20 cellular contexts compared by ENCODE assay signal in the genomic region with DNA sequence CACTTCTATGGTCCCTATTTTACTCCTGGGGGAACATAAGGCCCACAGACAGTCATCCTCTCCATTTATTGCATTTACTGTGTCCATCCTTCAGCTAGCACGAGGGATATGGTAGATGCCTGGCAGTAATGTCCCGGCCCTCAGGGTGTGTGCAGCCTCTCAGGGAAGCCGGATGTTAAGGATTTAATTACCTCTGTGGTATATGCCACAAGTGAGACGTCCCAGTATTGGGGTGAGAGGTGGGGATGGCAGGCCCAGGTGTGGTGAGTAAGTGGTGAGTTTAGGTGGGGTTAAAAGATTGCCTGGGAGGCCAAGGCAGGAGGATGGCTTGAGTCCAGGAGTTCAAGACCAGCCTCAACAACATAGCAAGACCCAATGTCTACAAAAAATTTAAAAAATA.
DNase-seq lines count a peak whose midpoint lies in the region; ATAC-seq and TF ChIP-seq lines count a peak whose summit lies in the region.
"Had no signal": no experiment of that assay in that cellular context is flagged by ENCODE, and none has a peak within 500 bp of the region (broad histone marks: within the 10 kb centered on the region; RNA-seq: fewer than 3 reads in every experiment).

No MANE protein-coding gene starts in this region.

- DNase-seq in Right ventricle myocardium superior (peak; percentile 4), left ventricle myocardium superior (no peak), mammary epithelial cell (peak; percentile 82), HAP-1 (ENCODE audit: low spot score in 2 of 2) (no peak), NCI-H446 (lab: John Stamatoyannopoulos, UW) (no peak), NCI-H526 treated with DMSO at 0.1 percent for 48 hours (lab: John Stamatoyannopoulos, UW) (no peak), NCI-H1930 (lab: John Stamatoyannopoulos, UW) (no peak)
- DNase-seq: GDM1; Kasumi-1; NCI-H1092; NCI-H1436 treated with DMSO at 0.1 percent for 48 hours; NCI-H2029; NCI-H2227 treated with DMSO at 0.1 percent for 48 hours; NCI-H510A treated with DMSO at 0.1 percent for 48 hours; NCI-H774; NK-92 treated with Interleukin-12 subunit alpha and Interleukin-12 subunit beta, amount 100 ng/mL, for 24 hours; SHP77 treated with DMSO at 0.1 percent for 48 hours had no signal

- no peaks in the 10 kb centered on the region for H4K20me1 ChIP-seq in mammary epithelial cell (ENCODE audit: insufficient read depth, low read length)

- H3K4me3 ChIP-seq in mammary epithelial cell (replicated peaks in 1 of 3; ENCODE audit: insufficient read depth in 1 of 3, low read depth in 2 of 3, low read length in 3 of 3) (no peak overlapping the region), HAP-1 (no peak overlapping the region)
- H3K4me3 ChIP-seq: SK-N-MC had no signal

- peaks cover 61% of the 10 kb centered on the region for H3K4me1 ChIP-seq in mammary epithelial cell (ENCODE audit: insufficient read depth, low read length)
- no peaks in the 10 kb centered on the region for H3K4me1 ChIP-seq in HAP-1

- CTCF ChIA-PET in mammary epithelial cell (lab: Charles Lee; ENCODE audit: low non-redundant PET) = interaction anchor here (0.5 kb wide), 1 partner anchor 149 kb away, joined by 3 read pairs; no protein-coding TSS in a partner anchor

- no peaks in the 10 kb centered on the region for H3K27me3 ChIP-seq in mammary epithelial cell (ENCODE audit: insufficient read depth, low read length)
- H3K27me3 ChIP-seq in layer of hippocampus (ENCODE audit: control insufficient read depth, insufficient read depth, low read length) = no peaks in the 10 kb centered on the region
- H3K27me3 ChIP-seq in HAP-1 (ENCODE audit: low read depth) = no peaks in the 10 kb centered on the region

- in situ Hi-C loops in mammary epithelial cell (cut with MboI; ENCODE audit: low sequenced_read_pairs in 2 of 2) = loop anchor here (5.0 to 10.0 kb wide), 3 partner anchors 144 to 274 kb away; a partner anchor contains a TSS
- in situ Hi-C loops in HAP-1 (cut with MboI; ENCODE audit: low sequenced_read_pairs) = loop anchor here (5.0 to 25.0 kb wide), 2 partner anchors 172 to 502 kb away; no protein-coding TSS in a partner anchor

- peaks cover 7% of the 10 kb centered on the region for H3K36me3 ChIP-seq in mammary epithelial cell (ENCODE audit: insufficient read depth, low read length)
- no peaks in the 10 kb centered on the region for H3K36me3 ChIP-seq in HAP-1 (replicated peaks)

- H3K79me2 ChIP-seq in mammary epithelial cell (ENCODE audit: insufficient read depth, low read length) = peaks cover 56% of the 10 kb centered on the region

- no peak overlapping the region for H3K9ac ChIP-seq in mammary epithelial cell (ENCODE audit: insufficient read depth, low read length)

- BruUV-seq in mammary epithelial cell (replicated peaks; lab: Mats Ljungman, UMichigan) = no TSS peak

- no peaks in the 10 kb centered on the region for H3K9me3 ChIP-seq in mammary epithelial cell (replicated peaks; ENCODE audit: insufficient read depth, low read length)
- H3K9me3 ChIP-seq in HAP-1 = no peaks in the 10 kb centered on the region

- intact Hi-C loops in Right ventricle myocardium superior (cut with DNase I) = no loop called here
- intact Hi-C loops in left ventricle myocardium superior (cut with micrococcal nuclease) = no loop called here
- intact Hi-C loops in mammary epithelial cell (cut with micrococcal nuclease) = loop anchor here (10.0 kb wide), 1 partner anchor 264 kb away; no protein-coding TSS in a partner anchor

- dilution Hi-C loops in mammary epithelial cell (cut with HindIII; ENCODE audit: low sequenced_read_pairs) = no loop called here

- H2AFZ ChIP-seq in mammary epithelial cell (ENCODE audit: low read depth, low read length) = no peak overlapping the region

- 31% methylated on average over 4 of the region's 4 CpGs for WGBS in mammary epithelial cell (ENCODE audit: low coverage, missing lambda C conversion rate)

- H3K4me2 ChIP-seq in mammary epithelial cell (ENCODE audit: insufficient read depth, low read depth, low read length) = no peak overlapping the region

- H3K27ac ChIP-seq in mammary epithelial cell (ENCODE audit: insufficient read depth, low read depth, low read length) = peak overlapping the region; percentile 76
- H3K27ac ChIP-seq in layer of hippocampus (ENCODE audit: low read depth, low read length) = peak overlapping the region; percentile 50
- H3K27ac ChIP-seq: C4-2B, SK-N-MC had no signal

- TF ChIP-seq CTCF in mammary epithelial cell (conservative IDR thresholded peaks at IDR 0.05 in 1 of 2, IDR thresholded peaks at IDR 0.05 in 1 of 2; ENCODE audit: extremely low read depth in 1 of 2, insufficient read depth in 1 of 2, low read depth in 1 of 2, low read length in 2 of 2) = no peak

- ATAC-seq in Right ventricle myocardium superior (ENCODE audit: poor library complexity) (no peak), left ventricle myocardium superior (no peak)

Comparison
In these comparisons a context has a peak if more than half of its experiments do, and no peak if none do; other contexts are left out.
1. DNase-seq: peak in Right ventricle myocardium superior (single experiment) and mammary epithelial cell (single experiment); none in left ventricle myocardium superior (single experiment), HAP-1 (0 of 2), NCI-H446 (0 of 2), NCI-H526 treated with DMSO at 0.1 percent for 48 hours (single experiment) and NCI-H1930 (0 of 2).